17 cellular contexts compared by ENCODE assay signal in the genomic region with DNA sequence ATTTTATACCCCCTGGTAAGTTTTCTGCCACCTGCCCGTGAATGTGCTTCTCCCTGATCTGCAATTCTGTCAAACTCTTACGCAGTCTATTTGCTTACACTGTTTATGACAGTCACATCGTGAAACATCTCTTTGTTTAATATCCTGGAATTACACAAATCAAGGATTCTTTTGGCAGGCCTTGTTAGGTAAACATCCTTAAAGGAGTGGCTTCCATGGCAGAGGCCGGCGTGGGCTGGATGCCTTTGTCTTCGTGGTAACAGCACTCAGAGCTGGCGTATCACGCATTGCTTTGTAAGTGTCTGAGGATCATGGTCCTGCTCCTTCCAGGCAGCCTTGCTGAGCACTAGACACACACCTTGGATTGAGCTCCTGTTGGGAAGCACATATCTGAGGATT.
DNase-seq lines count a peak whose midpoint lies in the region; ATAC-seq, FAIRE-seq and TF ChIP-seq lines count a peak whose summit lies in the region.
"Had no signal": no experiment of that assay in that cellular context is flagged by ENCODE, and none has a peak within 500 bp of the region (broad histone marks: within the 10 kb centered on the region; RNA-seq: fewer than 3 reads in every experiment).

No MANE protein-coding gene starts in this region.

- no peak overlapping the region for H3K4me3 ChIP-seq in PC-3 (ENCODE audit: low read length)
- H3K4me3 ChIP-seq in bronchial epithelial cell (ENCODE audit: low read depth, low read length) = no peak overlapping the region
- H3K4me3 ChIP-seq in prostate gland = no peak overlapping the region
- H3K4me3 ChIP-seq: SJCRH30 had no signal

- H3K27me3 ChIP-seq in PC-3 (ENCODE audit: low read length) = no peaks in the 10 kb centered on the region
- no peaks in the 10 kb centered on the region for H3K27me3 ChIP-seq in bronchial epithelial cell (ENCODE audit: control insufficient read depth, insufficient read depth, low read length)
- H3K27me3 ChIP-seq in prostate gland (replicated peaks; ENCODE audit: insufficient read depth) = no peaks in the 10 kb centered on the region
- H3K27me3 ChIP-seq: SJCRH30 had no signal

- FAIRE-seq in bronchial epithelial cell (lab: Jason Lieb, UNC) = peak; percentile 92

- peak; percentile 38 for ATAC-seq in PC-3
- no peak for ATAC-seq in Right ventricle myocardium inferior

- H3K9me3 ChIP-seq in PC-3 (ENCODE audit: low read length) = peaks cover 16% of the 10 kb centered on the region; the same call in 1 of the 2 replicates
- no peaks in the 10 kb centered on the region for H3K9me3 ChIP-seq in prostate gland
- H3K9me3 ChIP-seq: SJCRH30 had no signal

- POLR2A ChIA-PET in PC-3 (lab: Charles Lee; ENCODE audit: unreplicated experiment) = no interaction called here

- no peaks in the 10 kb centered on the region for H4K20me1 ChIP-seq in PC-3 (ENCODE audit: low read length)

- BruUV-seq in PC-3 (replicated peaks; lab: Mats Ljungman, UMichigan) = no TSS peak

- peak; percentile 39 for DNase-seq in Daoy (ENCODE audit: low read depth)
- peak; percentile 38 for DNase-seq in PC-3
- peak; percentile 91 for DNase-seq in bronchial epithelial cell (ENCODE audit: low read depth)
- peak; percentile 82 for DNase-seq in prostate gland (ENCODE audit: low spot score)
- DNase-seq in NCI-H510A treated with DMSO at 0.1 percent for 48 hours (lab: John Stamatoyannopoulos, UW) = no peak
- DNase-seq in UCSD-AML1 (lab: John Stamatoyannopoulos, UW; ENCODE audit: unreplicated experiment) = no peak
- no peak for DNase-seq in COLO829 (ENCODE audit: low spot score)
- DNase-seq in Right ventricle myocardium inferior (ENCODE audit: missing footprints) = no peak
- DNase-seq: COR-L47; DMS153; EL; H9; NCI-H1436 treated with DMSO at 0.1 percent for 48 hours; NCI-H226; NCI-H526; NK-92 treated with Interleukin-12 subunit alpha and Interleukin-12 subunit beta, amount 100 ng/mL, for 24 hours; SJCRH30 had no signal

- 26% methylated on average over 8 of the region's 8 CpGs for WGBS in prostate gland

- intact Hi-C loops in PC-3 (cut with micrococcal nuclease) = no loop called here
- intact Hi-C loops in prostate gland (cut with DNase I) = no loop called here
- intact Hi-C loops in Right ventricle myocardium inferior (cut with DNase I) = no loop called here

- peak overlapping the region; percentile 67 for H3K27ac ChIP-seq in PC-3 (ENCODE audit: low read length)
- H3K27ac ChIP-seq in prostate gland = peak overlapping the region; percentile 62 to 69
- H3K27ac ChIP-seq: SJCRH30 had no signal

- H3F3A ChIP-seq in PC-3 (ENCODE audit: low read length, unreplicated experiment) = no peaks in the 10 kb centered on the region

- no peaks in the 10 kb centered on the region for H3K9me2 ChIP-seq in PC-3 (replicated peaks; ENCODE audit: low read length)

- no peak overlapping the region for H3K9ac ChIP-seq in PC-3 (ENCODE audit: low read length)

- H3K4me2 ChIP-seq in PC-3 (ENCODE audit: low read length) = no peak overlapping the region

- H2AFZ ChIP-seq in PC-3 (ENCODE audit: low read length) = no peak overlapping the region

- no peaks in the 10 kb centered on the region for H3K4me1 ChIP-seq in PC-3 (ENCODE audit: insufficient read depth, low read length)
- H3K4me1 ChIP-seq in prostate gland (replicated peaks) = no peaks in the 10 kb centered on the region
- H3K4me1 ChIP-seq: SJCRH30 had no signal

- CTCF ChIA-PET in PC-3 (lab: Charles Lee) = no interaction called here

- H3K79me2 ChIP-seq in PC-3 (ENCODE audit: low read length) = no peaks in the 10 kb centered on the region

- no peaks in the 10 kb centered on the region for H3K36me3 ChIP-seq in PC-3 (ENCODE audit: low read depth, low read length)
- no peaks in the 10 kb centered on the region for H3K36me3 ChIP-seq in bronchial epithelial cell (ENCODE audit: control insufficient read depth, insufficient read depth, low read length)
- no peaks in the 10 kb centered on the region for H3K36me3 ChIP-seq in prostate gland
- H3K36me3 ChIP-seq: SJCRH30 had no signal

- TF ChIP-seq CTCF in PC-3 (conservative IDR thresholded peaks at IDR 0.05; ENCODE audit: low read depth, low read length) (no peak), bronchial epithelial cell (IDR thresholded peaks at IDR 0.05; ENCODE audit: insufficient read depth, low read length, severe bottlenecking) (no peak), prostate gland (IDR thresholded peaks at IDR 0.05) (no peak)

- TF ChIP-seq POLR2A in prostate gland (IDR thresholded peaks at IDR 0.05) = no peak

Comparison
In these comparisons a context has a peak if more than half of its experiments do, and no peak if none do; other contexts are left out.
1. DNase-seq: peak in Daoy (single experiment), PC-3 (single experiment), bronchial epithelial cell (single experiment) and prostate gland (single experiment); none in NCI-H510A treated with DMSO at 0.1 percent for 48 hours (single experiment), UCSD-AML1 (single experiment), COLO829 (single experiment) and Right ventricle myocardium inferior (single experiment).